11 cellular contexts compared by ENCODE assay signal in the genomic region with DNA sequence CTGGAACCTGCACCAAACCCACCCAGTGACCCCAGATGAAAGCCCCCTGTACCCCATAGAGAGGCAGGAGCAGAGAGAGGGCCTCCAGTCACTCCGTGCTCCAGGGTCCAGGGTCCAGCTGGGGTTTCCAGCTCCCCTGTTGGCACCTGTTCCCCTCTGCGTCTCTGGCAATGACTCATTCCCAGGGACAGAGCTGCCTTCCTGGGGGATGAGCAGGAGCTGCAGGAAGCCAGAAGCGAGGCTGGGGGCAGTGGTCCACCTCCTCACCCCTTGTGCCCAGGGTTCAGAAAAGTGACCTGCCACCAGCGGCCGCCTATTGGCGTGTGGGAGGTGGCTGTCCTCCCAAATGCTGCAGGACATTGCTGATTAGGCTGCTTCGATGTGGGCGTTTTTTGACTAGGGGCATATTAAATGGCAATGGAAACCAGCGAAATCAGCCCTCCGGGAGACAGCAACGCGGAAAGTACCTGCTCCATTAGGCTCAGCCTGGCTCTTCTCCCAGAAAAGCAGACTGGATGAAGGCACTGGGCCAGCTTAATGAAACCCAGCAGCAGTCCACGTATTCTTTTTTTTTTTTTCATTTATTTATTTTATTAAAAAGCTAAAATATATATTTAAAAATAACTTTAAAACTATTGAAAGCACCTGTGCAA.
DNase-seq lines count a peak whose midpoint lies in the region; ATAC-seq lines count a peak whose summit lies in the region.
"Had no signal": no experiment of that assay in that cellular context is flagged by ENCODE, and none has a peak within 500 bp of the region (broad histone marks: within the 10 kb centered on the region; RNA-seq: fewer than 3 reads in every experiment).

No MANE protein-coding gene starts in this region.

- DNase-seq in Daoy (ENCODE audit: low read depth) (peak; percentile 55), NCI-H2171 (lab: John Stamatoyannopoulos, UW) (peak; percentile 29), occipital lobe (lab: John Stamatoyannopoulos, UW) (peak; percentile 19), NCI-H1048 (lab: John Stamatoyannopoulos, UW) (no peak), cerebellar nuclear complex (lab: John Stamatoyannopoulos, UW) (no peak), activated gamma-delta T cell (lab: John Stamatoyannopoulos, UW) (no peak)
- DNase-seq: activated naive CD4-positive, alpha-beta T cell treated with anti-CD3 and anti-CD28 coated beads, Interleukin-2, amount 10 ng/mL, durations not matched to agents 7 days and 5 days; small intestine; stimulated activated naive CD4-positive, alpha-beta T cell had no signal

- ATAC-seq in esophagus mucosa (peak; percentile 16), HG02852 (IDR thresholded peaks at IDR 0.05; ENCODE audit: unreplicated experiment) (no peak)

Comparison
In these comparisons a context has a peak if more than half of its experiments do, and no peak if none do; other contexts are left out.
1. DNase-seq: peak in Daoy (single experiment), NCI-H2171 (single experiment) and occipital lobe (single experiment); none in NCI-H1048 (single experiment), cerebellar nuclear complex (0 of 2) and activated gamma-delta T cell (single experiment).